ENCODE assay signal across 1 cellular context in the genomic region with DNA sequence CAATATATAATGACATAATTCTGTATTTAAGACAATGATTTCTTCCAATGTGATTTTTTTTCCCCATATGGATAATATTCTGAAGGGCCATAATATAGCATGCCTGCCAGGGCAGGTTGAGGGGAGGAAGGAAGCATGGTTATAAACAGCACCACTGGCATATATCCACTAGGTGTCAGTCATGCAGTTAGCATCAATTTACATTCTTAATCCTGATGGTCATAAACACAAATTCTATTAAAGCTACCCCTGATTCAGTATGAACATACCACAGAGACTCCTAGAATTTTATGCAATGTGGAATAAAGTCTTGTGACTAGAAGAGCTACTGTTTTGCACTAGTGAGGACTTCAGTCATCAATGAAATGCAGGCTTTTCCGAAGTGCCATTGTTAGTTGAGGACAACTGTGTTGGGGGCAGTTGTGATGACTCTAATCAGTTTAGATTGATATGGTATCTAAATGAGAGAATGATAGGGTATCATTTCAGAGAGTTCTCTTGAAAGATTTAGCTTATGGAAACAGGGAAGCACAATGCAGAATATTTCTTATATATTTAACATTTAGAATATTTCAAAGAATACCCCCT.
TF ChIP-seq lines count a peak whose summit lies in the region.

No MANE protein-coding gene starts in this region.

TF ChIP-seq in H1, 55 proteins besides CTCF, POLR2A, EP300 and RAD21 (continued from another document):
- TF ChIP-seq CHD7 (IDR thresholded peaks at IDR 0.05; ENCODE audit: insufficient replicate concordance, low read length) (no peak), ATF2 (IDR thresholded peaks at IDR 0.05; ENCODE audit: low read length) (no peak), SRF (IDR thresholded peaks at IDR 0.05; ENCODE audit: low read depth, low read length) (no peak)
TF ChIP-seq in H1: peak in this region for 0.
